In genomic region chr21:31370281-31370892, GRCh38 we compare ENCODE assay signal across 14 cellular contexts.
"Had no signal": no experiment of that assay in that cellular context is flagged by ENCODE, and none has a peak within 500 bp of the region (broad histone marks: within the 10 kb centered on the region; RNA-seq: fewer than 3 reads in every experiment).

No MANE protein-coding gene starts in this region.

- H3K27ac ChIP-seq: brain microvascular endothelial cell, ovary had no signal

- H3K9me2 ChIP-seq: SK-N-SH had no signal

- ATAC-seq: activated CD8-positive, alpha-beta memory T cell treated with anti-CD3 and anti-CD28 coated beads, Interleukin-2, amount 10 ng/mL, durations not matched to agents 7 days and 5 days; effector memory CD8-positive, alpha-beta T cell; natural killer cell treated with Interleukin-12 subunit alpha and Interleukin-12 subunit beta and Interleukin-15 and Interleukin-18, amount 100 ng/mL, for 72 hours had no signal

- H3K27me3 ChIP-seq: brain microvascular endothelial cell, ovary, tibial nerve had no signal

- H3K36me3 ChIP-seq: brain microvascular endothelial cell, ovary, tibial nerve had no signal

- DNase-seq: activated CD4-positive, alpha-beta T cell treated with anti-CD3 and anti-CD28 coated beads, Interleukin-2, amount 10 ng/mL, durations not matched to agents 7 days and 5 days; activated CD8-positive, alpha-beta memory T cell treated with anti-CD3 and anti-CD28 coated beads, Interleukin-2, amount 10 ng/mL, durations not matched to agents 7 days and 5 days; activated naive CD4-positive, alpha-beta T cell; activated T-cell treated with anti-CD3 and anti-CD28 coated beads, Interleukin-2, amount 50 U/mL, for 48 hours; brain microvascular endothelial cell; effector memory CD8-positive, alpha-beta T cell; erythroblast; ovary; SK-N-SH; stimulated activated CD4-positive, alpha-beta T cell treated with anti-CD3 and anti-CD28 coated beads, Interleukin-15, amount 100 ng/mL, for 24 hours; stimulated activated CD4-positive, alpha-beta T cell treated with anti-CD3 and anti-CD28 coated beads, Interleukin-4, amount 100 ng/mL, for 24 hours had no signal

- H3K9me3 ChIP-seq: ovary, SK-N-SH, tibial nerve had no signal

- H3K4me3 ChIP-seq: lung, ovary, tibial nerve had no signal

- H3K9ac ChIP-seq: SK-N-SH had no signal

- H3K4me2 ChIP-seq: SK-N-SH had no signal
